8 cellular contexts compared by ENCODE assay signal in the genomic region with DNA sequence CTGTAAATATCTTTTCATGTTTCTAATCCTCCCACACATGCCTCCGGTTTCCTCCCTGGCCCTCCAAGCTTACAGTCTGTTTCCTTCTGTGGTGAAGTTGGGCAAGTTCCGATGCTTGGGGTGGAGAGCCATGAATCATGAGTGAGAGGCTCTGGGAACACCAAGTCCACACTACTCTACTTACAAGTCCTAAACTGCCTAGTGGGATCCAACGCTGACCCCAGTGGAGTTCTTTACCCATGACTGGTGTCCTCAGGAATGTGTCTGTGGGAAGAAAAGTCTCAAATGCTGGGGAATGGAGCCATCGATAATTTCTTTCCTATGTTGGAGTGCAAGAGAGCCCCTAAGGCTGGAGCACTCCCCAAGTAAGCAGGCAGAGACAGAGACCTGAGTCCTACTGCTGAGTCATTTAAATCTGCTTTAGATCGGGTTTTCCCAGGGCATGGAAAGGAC.
DNase-seq lines count a peak whose midpoint lies in the region; ATAC-seq lines count a peak whose summit lies in the region.

No MANE protein-coding gene starts in this region.

- ATAC-seq in Right ventricle myocardium superior (ENCODE audit: poor library complexity) (peak; percentile 70), GM18873 (IDR thresholded peaks at IDR 0.05; ENCODE audit: low FRiP score, unreplicated experiment) (no peak)

- intact Hi-C loops in activated CD4-positive, alpha-beta memory T cell treated with anti-CD3 and anti-CD28 coated beads for 36 hours (cut with micrococcal nuclease): loop anchor here (1.0 to 5.0 kb wide), 3 partner anchors 47 to 233 kb away; no protein-coding TSS in a partner anchor
- intact Hi-C loops in Right ventricle myocardium superior (cut with DNase I): no loop called here

- H3K36me3 Mint-ChIP-seq in activated CD4-positive, alpha-beta memory T cell treated with anti-CD3 and anti-CD28 coated beads for 36 hours: no peaks in the 10 kb centered on the region

- H3K4me3 ChIP-seq in effector memory CD4-positive, alpha-beta T cell (ENCODE audit: insufficient read depth, low read depth, low read length, poor library complexity, severe bottlenecking): no peak overlapping the region

- no peaks in the 10 kb centered on the region for H3K9me3 Mint-ChIP-seq in activated CD4-positive, alpha-beta memory T cell treated with anti-CD3 and anti-CD28 coated beads for 36 hours

- DNase-seq in HPDE6-E6E7 (ENCODE audit: extremely low spot score) (peak; percentile 93), Right ventricle myocardium superior (peak; percentile 51), cerebellum (ENCODE audit: low spot score) (no peak), 8988T (no peak)
- peak; percentile 69 for DNase-seq in activated CD4-positive, alpha-beta memory T cell treated with anti-CD3 and anti-CD28 coated beads for 36 hours
- DNase-seq in stimulated activated CD4-positive, alpha-beta T cell treated with anti-CD3 and anti-CD28 coated beads, Interleukin-2, amount 100 ng/mL, for 24 hours: peak; percentile 37 to 40
- DNase-seq in effector memory CD4-positive, alpha-beta T cell: no peak

- CTCF ChIA-PET in activated CD4-positive, alpha-beta memory T cell treated with anti-CD3 and anti-CD28 coated beads for 36 hours (lab: Charles Lee): interaction anchor here (0.6 to 2.9 kb wide), 3 partner anchors 9 to 73 kb away, joined by 3 to 8 read pairs (median 3); a partner anchor contains a TSS

- POLR2A ChIA-PET in activated CD4-positive, alpha-beta memory T cell treated with anti-CD3 and anti-CD28 coated beads for 36 hours (lab: Charles Lee): interaction anchor here (1.0 to 2.5 kb wide), 4 partner anchors 13 to 291 kb away, joined by 3 to 16 read pairs (median 7); a partner anchor contains a TSS

- H3K27me3 Mint-ChIP-seq in activated CD4-positive, alpha-beta memory T cell treated with anti-CD3 and anti-CD28 coated beads for 36 hours: peaks cover 1% of the 10 kb centered on the region

- H3K4me1 Mint-ChIP-seq in activated CD4-positive, alpha-beta memory T cell treated with anti-CD3 and anti-CD28 coated beads for 36 hours (ENCODE audit: low read depth): peaks cover 26% of the 10 kb centered on the region

- no peak overlapping the region for H3K4me3 Mint-ChIP-seq in activated CD4-positive, alpha-beta memory T cell treated with anti-CD3 and anti-CD28 coated beads for 36 hours

- H3K27me3 ChIP-seq in effector memory CD4-positive, alpha-beta T cell (replicated peaks; ENCODE audit: control insufficient read depth, insufficient read depth, low read length, poor library complexity, severe bottlenecking): no peaks in the 10 kb centered on the region

- no peaks in the 10 kb centered on the region for H3K4me1 ChIP-seq in effector memory CD4-positive, alpha-beta T cell (ENCODE audit: control insufficient read depth, insufficient read depth, low read length, poor library complexity, severe bottlenecking)

- no peaks in the 10 kb centered on the region for H3K9me3 ChIP-seq in effector memory CD4-positive, alpha-beta T cell (ENCODE audit: control insufficient read depth, low read length)

- no peak overlapping the region for H3K27ac ChIP-seq in effector memory CD4-positive, alpha-beta T cell (ENCODE audit: insufficient read depth, low read length, poor library complexity, severe bottlenecking)

- no peak overlapping the region for H3K27ac Mint-ChIP-seq in activated CD4-positive, alpha-beta memory T cell treated with anti-CD3 and anti-CD28 coated beads for 36 hours

- H3K36me3 ChIP-seq in effector memory CD4-positive, alpha-beta T cell (ENCODE audit: control insufficient read depth, insufficient read depth, low read length): no peaks in the 10 kb centered on the region

Comparison
In these comparisons a context has a peak if more than half of its experiments do, and no peak if none do; other contexts are left out.
1. DNase-seq: peak in HPDE6-E6E7 (single experiment), activated CD4-positive, alpha-beta memory T cell treated with anti-CD3 and anti-CD28 coated beads for 36 hours (single experiment), Right ventricle myocardium superior (single experiment) and stimulated activated CD4-positive, alpha-beta T cell treated with anti-CD3 and anti-CD28 coated beads, Interleukin-2, amount 100 ng/mL, for 24 hours (2 of 2); none in effector memory CD4-positive, alpha-beta T cell (0 of 3), cerebellum (single experiment) and 8988T (single experiment).